20 cellular contexts compared by ENCODE assay signal in genomic region chr10:4109469-4109868, GRCh38.
"Had no signal": no experiment of that assay in that cellular context is flagged by ENCODE, and none has a peak within 500 bp of the region (broad histone marks: within the 10 kb centered on the region; RNA-seq: fewer than 3 reads in every experiment).

No MANE protein-coding gene starts in this region.

- DNase-seq: activated B cell treated with CpG ODN at 0.5 μM for 24 hours; activated CD4-positive, alpha-beta T cell treated with anti-CD3 and anti-CD28 coated beads for 48 hours; activated CD8-positive, alpha-beta T cell treated with anti-CD3 and anti-CD28 coated beads, Interleukin-2, amount 10 ng/mL, durations not matched to agents 7 days and 5 days; activated naive CD4-positive, alpha-beta T cell treated with Interleukin-2 at 50 U/mL for 16 hours; activated naive CD8-positive, alpha-beta T cell treated with anti-CD3 and anti-CD28 coated beads, Interleukin-2, amount 10 ng/mL, durations not matched to agents 7 days and 5 days; activated T-cell treated with anti-CD3 and anti-CD28 coated beads, Interleukin-2, amount 50 U/mL, for 24 hours; anterior cingulate cortex; effector CD8-positive, alpha-beta T cell; islet precursor cell; midbrain; nephron progenitor cell; occipital lobe; posterior cingulate gyrus; stimulated activated CD4-positive, alpha-beta T cell treated with anti-CD3 and anti-CD28 coated beads, Interleukin-2, amount 100 ng/mL, for 24 hours; stimulated activated naive CD4-positive, alpha-beta T cell treated with Interleukin-2 at 50 U/mL for 16 hours; T-helper 1 cell; T-helper 9 cell; thyroid gland had no signal

- H3K9me3 ChIP-seq: thyroid gland had no signal

- H3K4me1 Mint-ChIP-seq: nephron progenitor cell had no signal

- H3K27ac Mint-ChIP-seq: activated CD8-positive, alpha-beta T cell treated with anti-CD3 and anti-CD28 coated beads, Interleukin-2, amount 10 ng/mL, durations not matched to agents 7 days and 5 days; activated naive CD8-positive, alpha-beta T cell treated with anti-CD3 and anti-CD28 coated beads, Interleukin-2, amount 10 ng/mL, durations not matched to agents 7 days and 5 days; activated T-cell treated with anti-CD3 and anti-CD28 coated beads, Interleukin-2, amount 50 U/mL, for 24 hours; activated T-helper 2 cell treated with anti-CD3 and anti-CD28 coated beads, Interferon-gamma antibody, Interleukin-2, Interleukin-4, amounts not matched to agents 10 μg/mL and 5 μg/mL and 100 μg/mL, durations not matched to agents 14 hours and 24 hours and 36 hours; nephron progenitor cell had no signal

- H3K36me3 ChIP-seq: thyroid gland had no signal

- H3K9me3 Mint-ChIP-seq: activated B cell treated with CpG ODN at 0.5 μM for 24 hours; activated T-cell treated with anti-CD3 and anti-CD28 coated beads, Interleukin-2, amount 50 U/mL, for 24 hours; activated T-helper 2 cell treated with anti-CD3 and anti-CD28 coated beads, Interferon-gamma antibody, Interleukin-2, Interleukin-4, amounts not matched to agents 10 μg/mL and 5 μg/mL and 100 μg/mL, durations not matched to agents 14 hours and 24 hours and 36 hours had no signal

- H3K4me3 Mint-ChIP-seq: activated CD8-positive, alpha-beta T cell treated with anti-CD3 and anti-CD28 coated beads, Interleukin-2, amount 10 ng/mL, durations not matched to agents 7 days and 5 days; activated naive CD8-positive, alpha-beta T cell treated with anti-CD3 and anti-CD28 coated beads, Interleukin-2, amount 10 ng/mL, durations not matched to agents 7 days and 5 days; activated T-cell treated with anti-CD3 and anti-CD28 coated beads, Interleukin-2, amount 50 U/mL, for 24 hours; nephron progenitor cell had no signal

- H2AFZ ChIP-seq: hepatocyte had no signal

- H3K4me3 ChIP-seq: hepatocyte, thyroid gland had no signal

- H3K27ac ChIP-seq: hepatocyte, thyroid gland had no signal

- H3K27me3 Mint-ChIP-seq: activated B cell treated with CpG ODN at 0.5 μM for 24 hours; activated naive CD8-positive, alpha-beta T cell treated with anti-CD3 and anti-CD28 coated beads, Interleukin-2, amount 10 ng/mL, durations not matched to agents 7 days and 5 days; activated T-cell treated with anti-CD3 and anti-CD28 coated beads, Interleukin-2, amount 50 U/mL, for 24 hours had no signal

- H3K79me2 ChIP-seq: hepatocyte had no signal

- H3K4me2 ChIP-seq: hepatocyte had no signal

- H3K4me1 ChIP-seq: thyroid gland had no signal

- H3K27me3 ChIP-seq: hepatocyte, thyroid gland had no signal
